ENCODE assay signal across 1 cellular context in the genomic region with DNA sequence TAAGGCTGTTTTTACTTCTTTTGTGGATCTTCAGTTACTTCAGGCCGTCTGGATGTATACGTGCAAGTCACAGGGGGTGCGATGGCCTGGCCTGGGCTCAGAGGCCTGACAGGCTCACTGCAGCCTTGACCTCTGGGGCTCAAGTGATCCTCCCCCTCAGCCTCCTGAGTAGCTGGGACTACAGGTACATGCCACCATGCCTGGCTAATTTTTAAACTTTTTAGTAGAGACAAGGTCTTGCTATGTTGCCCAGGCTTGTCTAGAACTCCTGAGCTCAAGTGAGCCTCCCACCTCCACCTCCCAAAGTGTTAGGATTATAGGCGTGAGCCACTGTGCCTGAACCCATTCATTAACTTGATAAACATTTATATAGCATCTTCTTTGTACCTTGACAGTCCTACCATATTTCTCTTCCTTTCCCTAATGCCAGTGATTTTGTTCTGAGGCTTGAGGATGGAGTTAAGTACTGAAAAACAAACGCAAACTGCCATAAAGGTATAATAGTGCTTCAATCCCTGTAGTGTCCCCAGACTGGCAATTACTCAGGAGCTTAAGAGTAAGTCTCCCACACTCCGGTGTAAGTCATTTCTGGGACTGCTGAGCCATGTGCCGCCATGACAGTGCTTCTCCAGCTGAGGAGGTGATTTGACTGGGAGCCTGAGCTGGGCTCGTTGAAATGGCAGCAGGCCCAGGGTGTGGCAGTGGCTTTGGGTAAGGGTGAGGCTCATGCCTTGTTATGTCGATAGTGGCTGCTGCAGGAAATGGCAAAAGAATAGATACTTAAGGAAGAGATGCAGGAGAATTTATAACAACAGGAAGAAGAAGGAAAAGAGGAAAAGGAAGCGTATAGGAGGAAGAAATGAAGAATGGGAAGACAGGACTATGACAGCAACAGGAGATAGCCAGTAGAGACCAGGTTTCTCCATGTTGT.
TF ChIP-seq lines count a peak whose summit lies in the region.

No MANE protein-coding gene starts in this region.

TF ChIP-seq in HepG2, 621 proteins besides CTCF, POLR2A, EP300 and RAD21 (continued from another document and continues in another):
- TF ChIP-seq, protein P1, sequence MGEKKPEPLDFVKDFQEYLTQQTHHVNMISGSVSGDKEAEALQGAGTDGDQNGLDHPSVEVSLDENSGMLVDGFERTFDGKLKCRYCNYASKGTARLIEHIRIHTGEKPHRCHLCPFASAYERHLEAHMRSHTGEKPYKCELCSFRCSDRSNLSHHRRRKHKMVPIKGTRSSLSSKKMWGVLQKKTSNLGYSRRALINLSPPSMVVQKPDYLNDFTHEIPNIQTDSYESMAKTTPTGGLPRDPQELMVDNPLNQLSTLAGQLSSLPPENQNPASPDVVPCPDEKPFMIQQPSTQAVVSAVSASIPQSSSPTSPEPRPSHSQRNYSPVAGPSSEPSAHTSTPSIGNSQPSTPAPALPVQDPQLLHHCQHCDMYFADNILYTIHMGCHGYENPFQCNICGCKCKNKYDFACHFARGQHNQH (CRISPR knock-in tag; IDR thresholded peaks at IDR 0.05) = 0 out of 2 replicates have a peak, but pooled peaks have one; percentile 26
- 0 out of 2 replicates have a peak, but pooled peaks have one; percentile 53 for TF ChIP-seq ZNF792 (CRISPR knock-in tag; IDR thresholded peaks at IDR 0.05)
- TF ChIP-seq ERF (CRISPR knock-in tag; IDR thresholded peaks at IDR 0.05) = no peak
- TF ChIP-seq RBFOX2 (IDR thresholded peaks at IDR 0.05; ENCODE audit: low read depth, low read length) = no peak
- peak; percentile 51; the same call in 1 of the 2 replicates for TF ChIP-seq DMAP1 (CRISPR knock-in tag; IDR thresholded peaks at IDR 0.05)
- TF ChIP-seq SOX13 (IDR thresholded peaks at IDR 0.05) = no peak
- peak in 1 of 2 experiments; percentile 70; a peak in 2 of 4 replicates for TF ChIP-seq SOX13 (CRISPR knock-in tag; conservative IDR thresholded peaks at IDR 0.05 in 1 of 2, IDR thresholded peaks at IDR 0.05 in 1 of 2)
- TF ChIP-seq KDM2A (CRISPR knock-in tag; IDR thresholded peaks at IDR 0.05; ENCODE audit: borderline replicate concordance, low read depth) = 0 out of 2 replicates have a peak, but pooled peaks have one; percentile 13
- no peak for TF ChIP-seq FLYWCH1 (CRISPR knock-in tag; IDR thresholded peaks at IDR 0.05)
- TF ChIP-seq, protein P2, sequence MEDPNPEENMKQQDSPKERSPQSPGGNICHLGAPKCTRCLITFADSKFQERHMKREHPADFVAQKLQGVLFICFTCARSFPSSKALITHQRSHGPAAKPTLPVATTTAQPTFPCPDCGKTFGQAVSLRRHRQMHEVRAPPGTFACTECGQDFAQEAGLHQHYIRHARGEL (CRISPR knock-in tag; IDR thresholded peaks at IDR 0.05) = no peak
- TF ChIP-seq HOXA7 (CRISPR knock-in tag; IDR thresholded peaks at IDR 0.05) = 0 out of 2 replicates have a peak, but pooled peaks have one; percentile 82
- no peak for TF ChIP-seq KAT2B (IDR thresholded peaks at IDR 0.05; ENCODE audit: borderline replicate concordance, low read depth, low read length)
- TF ChIP-seq, protein P3, sequence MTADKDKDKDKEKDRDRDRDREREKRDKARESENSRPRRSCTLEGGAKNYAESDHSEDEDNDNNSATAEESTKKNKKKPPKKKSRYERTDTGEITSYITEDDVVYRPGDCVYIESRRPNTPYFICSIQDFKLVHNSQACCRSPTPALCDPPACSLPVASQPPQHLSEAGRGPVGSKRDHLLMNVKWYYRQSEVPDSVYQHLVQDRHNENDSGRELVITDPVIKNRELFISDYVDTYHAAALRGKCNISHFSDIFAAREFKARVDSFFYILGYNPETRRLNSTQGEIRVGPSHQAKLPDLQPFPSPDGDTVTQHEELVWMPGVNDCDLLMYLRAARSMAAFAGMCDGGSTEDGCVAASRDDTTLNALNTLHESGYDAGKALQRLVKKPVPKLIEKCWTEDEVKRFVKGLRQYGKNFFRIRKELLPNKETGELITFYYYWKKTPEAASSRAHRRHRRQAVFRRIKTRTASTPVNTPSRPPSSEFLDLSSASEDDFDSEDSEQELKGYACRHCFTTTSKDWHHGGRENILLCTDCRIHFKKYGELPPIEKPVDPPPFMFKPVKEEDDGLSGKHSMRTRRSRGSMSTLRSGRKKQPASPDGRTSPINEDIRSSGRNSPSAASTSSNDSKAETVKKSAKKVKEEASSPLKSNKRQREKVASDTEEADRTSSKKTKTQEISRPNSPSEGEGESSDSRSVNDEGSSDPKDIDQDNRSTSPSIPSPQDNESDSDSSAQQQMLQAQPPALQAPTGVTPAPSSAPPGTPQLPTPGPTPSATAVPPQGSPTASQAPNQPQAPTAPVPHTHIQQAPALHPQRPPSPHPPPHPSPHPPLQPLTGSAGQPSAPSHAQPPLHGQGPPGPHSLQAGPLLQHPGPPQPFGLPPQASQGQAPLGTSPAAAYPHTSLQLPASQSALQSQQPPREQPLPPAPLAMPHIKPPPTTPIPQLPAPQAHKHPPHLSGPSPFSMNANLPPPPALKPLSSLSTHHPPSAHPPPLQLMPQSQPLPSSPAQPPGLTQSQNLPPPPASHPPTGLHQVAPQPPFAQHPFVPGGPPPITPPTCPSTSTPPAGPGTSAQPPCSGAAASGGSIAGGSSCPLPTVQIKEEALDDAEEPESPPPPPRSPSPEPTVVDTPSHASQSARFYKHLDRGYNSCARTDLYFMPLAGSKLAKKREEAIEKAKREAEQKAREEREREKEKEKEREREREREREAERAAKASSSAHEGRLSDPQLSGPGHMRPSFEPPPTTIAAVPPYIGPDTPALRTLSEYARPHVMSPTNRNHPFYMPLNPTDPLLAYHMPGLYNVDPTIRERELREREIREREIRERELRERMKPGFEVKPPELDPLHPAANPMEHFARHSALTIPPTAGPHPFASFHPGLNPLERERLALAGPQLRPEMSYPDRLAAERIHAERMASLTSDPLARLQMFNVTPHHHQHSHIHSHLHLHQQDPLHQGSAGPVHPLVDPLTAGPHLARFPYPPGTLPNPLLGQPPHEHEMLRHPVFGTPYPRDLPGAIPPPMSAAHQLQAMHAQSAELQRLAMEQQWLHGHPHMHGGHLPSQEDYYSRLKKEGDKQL (CRISPR knock-in tag; IDR thresholded peaks at IDR 0.05; ENCODE audit: low read depth) = no peak
- TF ChIP-seq ZNF619 (CRISPR knock-in tag; IDR thresholded peaks at IDR 0.05) = no peak; the same call in 1 of the 2 replicates
- TF ChIP-seq JARID2 (CRISPR knock-in tag; IDR thresholded peaks at IDR 0.05; ENCODE audit: insufficient replicate concordance) = no peak
- no peak for TF ChIP-seq KLF11 (CRISPR knock-in tag; IDR thresholded peaks at IDR 0.05)
- TF ChIP-seq, protein P4, sequence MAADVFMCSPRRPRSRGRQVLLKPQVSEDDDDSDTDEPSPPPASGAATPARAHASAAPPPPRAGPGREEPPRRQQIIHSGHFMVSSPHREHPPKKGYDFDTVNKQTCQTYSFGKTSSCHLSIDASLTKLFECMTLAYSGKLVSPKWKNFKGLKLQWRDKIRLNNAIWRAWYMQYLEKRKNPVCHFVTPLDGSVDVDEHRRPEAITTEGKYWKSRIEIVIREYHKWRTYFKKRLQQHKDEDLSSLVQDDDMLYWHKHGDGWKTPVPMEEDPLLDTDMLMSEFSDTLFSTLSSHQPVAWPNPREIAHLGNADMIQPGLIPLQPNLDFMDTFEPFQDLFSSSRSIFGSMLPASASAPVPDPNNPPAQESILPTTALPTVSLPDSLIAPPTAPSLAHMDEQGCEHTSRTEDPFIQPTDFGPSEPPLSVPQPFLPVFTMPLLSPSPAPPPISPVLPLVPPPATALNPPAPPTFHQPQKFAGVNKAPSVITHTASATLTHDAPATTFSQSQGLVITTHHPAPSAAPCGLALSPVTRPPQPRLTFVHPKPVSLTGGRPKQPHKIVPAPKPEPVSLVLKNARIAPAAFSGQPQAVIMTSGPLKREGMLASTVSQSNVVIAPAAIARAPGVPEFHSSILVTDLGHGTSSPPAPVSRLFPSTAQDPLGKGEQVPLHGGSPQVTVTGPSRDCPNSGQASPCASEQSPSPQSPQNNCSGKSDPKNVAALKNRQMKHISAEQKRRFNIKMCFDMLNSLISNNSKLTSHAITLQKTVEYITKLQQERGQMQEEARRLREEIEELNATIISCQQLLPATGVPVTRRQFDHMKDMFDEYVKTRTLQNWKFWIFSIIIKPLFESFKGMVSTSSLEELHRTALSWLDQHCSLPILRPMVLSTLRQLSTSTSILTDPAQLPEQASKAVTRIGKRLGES (CRISPR knock-in tag; IDR thresholded peaks at IDR 0.05; ENCODE audit: borderline replicate concordance) = no peak
- no peak for TF ChIP-seq GATA4 (IDR thresholded peaks at IDR 0.05; ENCODE audit: borderline replicate concordance, low read depth)
- TF ChIP-seq SAP130 (CRISPR knock-in tag; IDR thresholded peaks at IDR 0.05; ENCODE audit: low read depth) = no peak
- no peak for TF ChIP-seq ZNF7 (CRISPR knock-in tag; IDR thresholded peaks at IDR 0.05)
- TF ChIP-seq, protein P5, sequence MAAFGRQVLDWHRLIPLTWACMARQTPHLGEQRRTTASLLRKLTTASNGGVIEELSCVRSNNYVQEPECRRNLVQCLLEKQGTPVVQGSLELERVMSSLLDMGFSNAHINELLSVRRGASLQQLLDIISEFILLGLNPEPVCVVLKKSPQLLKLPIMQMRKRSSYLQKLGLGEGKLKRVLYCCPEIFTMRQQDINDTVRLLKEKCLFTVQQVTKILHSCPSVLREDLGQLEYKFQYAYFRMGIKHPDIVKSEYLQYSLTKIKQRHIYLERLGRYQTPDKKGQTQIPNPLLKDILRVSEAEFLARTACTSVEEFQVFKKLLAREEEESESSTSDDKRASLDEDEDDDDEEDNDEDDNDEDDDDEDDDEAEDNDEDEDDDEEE (CRISPR knock-in tag; IDR thresholded peaks at IDR 0.05) = no peak
- TF ChIP-seq, protein P6, sequence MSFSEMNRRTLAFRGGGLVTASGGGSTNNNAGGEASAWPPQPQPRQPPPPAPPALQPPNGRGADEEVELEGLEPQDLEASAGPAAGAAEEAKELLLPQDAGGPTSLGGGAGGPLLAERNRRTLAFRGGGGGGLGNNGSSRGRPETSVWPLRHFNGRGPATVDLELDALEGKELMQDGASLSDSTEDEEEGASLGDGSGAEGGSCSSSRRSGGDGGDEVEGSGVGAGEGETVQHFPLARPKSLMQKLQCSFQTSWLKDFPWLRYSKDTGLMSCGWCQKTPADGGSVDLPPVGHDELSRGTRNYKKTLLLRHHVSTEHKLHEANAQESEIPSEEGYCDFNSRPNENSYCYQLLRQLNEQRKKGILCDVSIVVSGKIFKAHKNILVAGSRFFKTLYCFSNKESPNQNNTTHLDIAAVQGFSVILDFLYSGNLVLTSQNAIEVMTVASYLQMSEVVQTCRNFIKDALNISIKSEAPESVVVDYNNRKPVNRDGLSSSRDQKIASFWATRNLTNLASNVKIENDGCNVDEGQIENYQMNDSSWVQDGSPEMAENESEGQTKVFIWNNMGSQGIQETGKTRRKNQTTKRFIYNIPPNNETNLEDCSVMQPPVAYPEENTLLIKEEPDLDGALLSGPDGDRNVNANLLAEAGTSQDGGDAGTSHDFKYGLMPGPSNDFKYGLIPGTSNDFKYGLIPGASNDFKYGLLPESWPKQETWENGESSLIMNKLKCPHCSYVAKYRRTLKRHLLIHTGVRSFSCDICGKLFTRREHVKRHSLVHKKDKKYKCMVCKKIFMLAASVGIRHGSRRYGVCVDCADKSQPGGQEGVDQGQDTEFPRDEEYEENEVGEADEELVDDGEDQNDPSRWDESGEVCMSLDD (CRISPR knock-in tag; IDR thresholded peaks at IDR 0.05; ENCODE audit: borderline replicate concordance) = no peak
- TF ChIP-seq ZNF337 (CRISPR knock-in tag; IDR thresholded peaks at IDR 0.05; ENCODE audit: borderline replicate concordance, low read depth) = no peak
- TF ChIP-seq ZFP36L2 (CRISPR knock-in tag; IDR thresholded peaks at IDR 0.05) = 0 out of 2 replicates have a peak, but pooled peaks have one; percentile 34
- no peak for TF ChIP-seq MLLT10 (CRISPR knock-in tag; IDR thresholded peaks at IDR 0.05)
- TF ChIP-seq GZF1 (CRISPR knock-in tag; IDR thresholded peaks at IDR 0.05) = peak; percentile 75; the same call in 1 of the 2 replicates
- no peak for TF ChIP-seq SIN3A (IDR thresholded peaks at IDR 0.05; ENCODE audit: borderline replicate concordance, low read depth, low read length)
- peak; percentile 67; the same call in 1 of the 2 replicates for TF ChIP-seq RXRA (CRISPR knock-in tag; IDR thresholded peaks at IDR 0.05)
- TF ChIP-seq, protein P7, sequence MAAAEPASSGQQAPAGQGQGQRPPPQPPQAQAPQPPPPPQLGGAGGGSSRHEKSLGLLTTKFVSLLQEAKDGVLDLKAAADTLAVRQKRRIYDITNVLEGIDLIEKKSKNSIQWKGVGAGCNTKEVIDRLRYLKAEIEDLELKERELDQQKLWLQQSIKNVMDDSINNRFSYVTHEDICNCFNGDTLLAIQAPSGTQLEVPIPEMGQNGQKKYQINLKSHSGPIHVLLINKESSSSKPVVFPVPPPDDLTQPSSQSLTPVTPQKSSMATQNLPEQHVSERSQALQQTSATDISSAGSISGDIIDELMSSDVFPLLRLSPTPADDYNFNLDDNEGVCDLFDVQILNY (CRISPR knock-in tag; conservative IDR thresholded peaks at IDR 0.05) = no peak
- TF ChIP-seq ZNF263 (CRISPR knock-in tag; IDR thresholded peaks at IDR 0.05) = peak; percentile 27; the same call in 1 of the 2 replicates
- TF ChIP-seq SMAD1 (CRISPR knock-in tag; IDR thresholded peaks at IDR 0.05; ENCODE audit: borderline replicate concordance, low read depth) = no peak
- TF ChIP-seq, protein P8, sequence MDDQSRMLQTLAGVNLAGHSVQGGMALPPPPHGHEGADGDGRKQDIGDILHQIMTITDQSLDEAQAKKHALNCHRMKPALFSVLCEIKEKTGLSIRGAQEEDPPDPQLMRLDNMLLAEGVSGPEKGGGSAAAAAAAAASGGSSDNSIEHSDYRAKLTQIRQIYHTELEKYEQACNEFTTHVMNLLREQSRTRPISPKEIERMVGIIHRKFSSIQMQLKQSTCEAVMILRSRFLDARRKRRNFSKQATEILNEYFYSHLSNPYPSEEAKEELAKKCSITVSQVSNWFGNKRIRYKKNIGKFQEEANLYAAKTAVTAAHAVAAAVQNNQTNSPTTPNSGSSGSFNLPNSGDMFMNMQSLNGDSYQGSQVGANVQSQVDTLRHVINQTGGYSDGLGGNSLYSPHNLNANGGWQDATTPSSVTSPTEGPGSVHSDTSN (CRISPR knock-in tag; IDR thresholded peaks at IDR 0.05; ENCODE audit: borderline replicate concordance) = no peak
- no peak for TF ChIP-seq ZFP90 (CRISPR knock-in tag; IDR thresholded peaks at IDR 0.05; ENCODE audit: borderline replicate concordance)
- TF ChIP-seq SIN3B (IDR thresholded peaks at IDR 0.05; ENCODE audit: low read length) = no peak
- no peak for TF ChIP-seq ZNF543 (CRISPR knock-in tag; IDR thresholded peaks at IDR 0.05)
- no peak for TF ChIP-seq POLR2G (IDR thresholded peaks at IDR 0.05; ENCODE audit: low read depth, low read length)
- no peak for TF ChIP-seq BRCA1 (CRISPR knock-in tag; IDR thresholded peaks at IDR 0.05)
- TF ChIP-seq, protein P9, sequence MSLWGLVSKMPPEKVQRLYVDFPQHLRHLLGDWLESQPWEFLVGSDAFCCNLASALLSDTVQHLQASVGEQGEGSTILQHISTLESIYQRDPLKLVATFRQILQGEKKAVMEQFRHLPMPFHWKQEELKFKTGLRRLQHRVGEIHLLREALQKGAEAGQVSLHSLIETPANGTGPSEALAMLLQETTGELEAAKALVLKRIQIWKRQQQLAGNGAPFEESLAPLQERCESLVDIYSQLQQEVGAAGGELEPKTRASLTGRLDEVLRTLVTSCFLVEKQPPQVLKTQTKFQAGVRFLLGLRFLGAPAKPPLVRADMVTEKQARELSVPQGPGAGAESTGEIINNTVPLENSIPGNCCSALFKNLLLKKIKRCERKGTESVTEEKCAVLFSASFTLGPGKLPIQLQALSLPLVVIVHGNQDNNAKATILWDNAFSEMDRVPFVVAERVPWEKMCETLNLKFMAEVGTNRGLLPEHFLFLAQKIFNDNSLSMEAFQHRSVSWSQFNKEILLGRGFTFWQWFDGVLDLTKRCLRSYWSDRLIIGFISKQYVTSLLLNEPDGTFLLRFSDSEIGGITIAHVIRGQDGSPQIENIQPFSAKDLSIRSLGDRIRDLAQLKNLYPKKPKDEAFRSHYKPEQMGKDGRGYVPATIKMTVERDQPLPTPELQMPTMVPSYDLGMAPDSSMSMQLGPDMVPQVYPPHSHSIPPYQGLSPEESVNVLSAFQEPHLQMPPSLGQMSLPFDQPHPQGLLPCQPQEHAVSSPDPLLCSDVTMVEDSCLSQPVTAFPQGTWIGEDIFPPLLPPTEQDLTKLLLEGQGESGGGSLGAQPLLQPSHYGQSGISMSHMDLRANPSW (CRISPR knock-in tag; IDR thresholded peaks at IDR 0.05; ENCODE audit: borderline replicate concordance) = no peak
